Comparison of ENCODE assay signal across 17 cellular contexts in genomic region chr13:76438050-76438449, GRCh38.
"Had no signal": no experiment of that assay in that cellular context is flagged by ENCODE, and none has a peak within 500 bp of the region (broad histone marks: within the 10 kb centered on the region; RNA-seq: fewer than 3 reads in every experiment).

No MANE protein-coding gene starts in this region.

- H3K27ac ChIP-seq: heart right ventricle, left ventricle myocardium inferior, suprapubic skin, VCaP had no signal

- H3K27me3 ChIP-seq: heart right ventricle, suprapubic skin had no signal

- DNase-seq: activated CD4-positive, alpha-beta T cell treated with anti-CD3 and anti-CD28 coated beads for 36 hours; activated CD8-positive, alpha-beta memory T cell treated with anti-CD3 and anti-CD28 coated beads, Interleukin-2, amount 50 U/mL, for 48 hours; activated CD8-positive, alpha-beta T cell treated with anti-CD3 and anti-CD28 coated beads for 36 hours; activated naive CD4-positive, alpha-beta T cell treated with Interleukin-2 at 50 U/mL for 16 hours; effector memory CD8-positive, alpha-beta T cell; erythroblast; foreskin melanocyte; heart right ventricle; left ventricle myocardium inferior; mesendoderm; stimulated activated CD4-positive, alpha-beta T cell treated with anti-CD3 and anti-CD28 coated beads, Interleukin-12 subunit alpha, Interleukin-12 subunit beta, amount 100 ng/mL, for 4 hours; stimulated activated naive CD4-positive, alpha-beta T cell treated with Interleukin-2 at 50 U/mL for 16 hours; T-helper 9 cell had no signal

- H3K4me1 ChIP-seq: heart right ventricle, left ventricle myocardium inferior, suprapubic skin had no signal

- FAIRE-seq: keratinocyte had no signal

- H3K4me3 ChIP-seq: heart right ventricle, left ventricle myocardium inferior, suprapubic skin had no signal

- H3K9me3 ChIP-seq: suprapubic skin had no signal

- ATAC-seq: activated CD4-positive, alpha-beta T cell treated with anti-CD3 and anti-CD28 coated beads for 36 hours; activated CD8-positive, alpha-beta T cell treated with anti-CD3 and anti-CD28 coated beads for 36 hours; effector memory CD8-positive, alpha-beta T cell; heart right ventricle; sciatic nerve had no signal

- H3K36me3 ChIP-seq: heart right ventricle, left ventricle myocardium inferior, suprapubic skin had no signal
